16 cellular contexts compared by ENCODE assay signal in the genomic region with DNA sequence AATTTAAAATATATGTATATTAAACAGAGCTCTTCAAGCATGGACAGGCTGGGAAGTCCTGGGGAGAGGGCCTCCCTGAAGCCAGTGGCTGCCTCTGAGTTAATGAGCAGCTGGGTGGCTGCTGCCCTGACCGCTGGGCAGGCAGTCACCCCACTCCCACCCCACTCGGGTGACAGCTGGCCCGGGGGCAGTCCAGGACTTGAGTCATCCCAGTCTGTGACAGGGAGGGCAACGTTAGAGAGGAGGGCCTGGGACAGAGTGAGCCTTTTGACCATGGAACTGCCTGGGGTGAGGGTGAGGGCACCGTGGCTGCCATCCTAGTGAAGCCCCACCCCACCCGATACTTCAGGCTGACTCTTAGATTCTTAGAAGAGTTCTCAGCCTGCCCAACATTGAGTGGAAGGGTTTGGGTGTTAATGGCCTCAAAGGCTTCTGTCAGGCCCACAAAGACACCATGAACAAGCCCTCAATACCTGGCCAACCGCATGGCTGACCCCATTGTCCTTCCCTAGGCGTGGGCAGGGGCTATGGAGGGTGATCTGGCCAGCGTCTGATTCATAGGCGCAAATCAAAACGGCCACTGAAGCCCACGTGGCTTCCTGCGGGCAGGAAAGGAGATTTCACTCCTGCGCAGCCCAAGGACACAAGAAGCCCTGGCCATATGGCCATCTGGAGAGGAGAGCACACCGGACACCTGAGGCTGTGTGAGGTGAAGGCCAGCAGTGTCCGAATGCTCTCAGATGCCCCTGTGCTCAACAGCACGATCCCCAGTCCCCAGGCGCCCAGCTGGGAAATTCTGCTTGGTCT. TPM values are rescaled to one million over a fixed set of nuclear protein-coding genes. Genes with fewer than 3 reads are reported as not detected.
A peak's percentile ranks its signal among the peaks of the same experiment; 100 is the strongest.
DNase-seq lines count a peak whose midpoint lies in the region; ATAC-seq and TF ChIP-seq lines count a peak whose summit lies in the region.
"Had no signal": no experiment of that assay in that cellular context is flagged by ENCODE, and none has a peak within 500 bp of the region (broad histone marks: within the 10 kb centered on the region; RNA-seq: fewer than 3 reads in every experiment).

No MANE protein-coding gene starts in this region.

- peak overlapping the region; percentile 70 for H3K4me3 ChIP-seq in thymus (ENCODE audit: low read length)

- H3K36me3 ChIP-seq in thymus (ENCODE audit: control insufficient read depth, insufficient read depth): no peaks in the 10 kb centered on the region

- H3K27ac ChIP-seq in thymus (ENCODE audit: low read depth): peak overlapping the region; percentile 100

- peaks cover 49% of the 10 kb centered on the region for H3K4me1 ChIP-seq in thymus (ENCODE audit: control insufficient read depth, insufficient read depth, low read length)

- no peaks in the 10 kb centered on the region for H3K9me3 ChIP-seq in thymus (ENCODE audit: control insufficient read depth)

- ATAC-seq in natural killer cell treated with Interleukin-12 subunit alpha and Interleukin-12 subunit beta and Interleukin-15 and Interleukin-18, amount 100 ng/mL, for 72 hours: peak; percentile 8 to 22
- ATAC-seq in natural killer cell: no peak
- no peak for ATAC-seq in HG03460 (IDR thresholded peaks at IDR 0.05; ENCODE audit: unreplicated experiment)
- ATAC-seq: left ventricle myocardium superior had no signal

- no peaks in the 10 kb centered on the region for H3K27me3 ChIP-seq in thymus (ENCODE audit: control insufficient read depth, insufficient read depth)

- no peak for DNase-seq in natural killer cell treated with Interleukin-12 subunit alpha and Interleukin-12 subunit beta and Interleukin-15 and Interleukin-18, amount 100 ng/mL, for 72 hours (ENCODE audit: low spot score)
- DNase-seq in natural killer cell (no peak), medulla oblongata (ENCODE audit: extremely low spot score) (peak; percentile 81), amniotic stem cell (lab: John Stamatoyannopoulos, UW) (no peak)
- no peak for DNase-seq in activated naive CD8-positive, alpha-beta T cell treated with anti-CD3 and anti-CD28 coated beads for 36 hours
- DNase-seq in stimulated activated CD4-positive, alpha-beta T cell treated with anti-CD3 and anti-CD28 coated beads, Interleukin-1b, Interleukin-23, amount 100 ng/mL, for 48 hours: no peak
- DNase-seq: GF-D8, left ventricle myocardium superior, NCI-H1436 treated with DMSO at 0.1 percent for 48 hours, SIG-M5 had no signal

- peak overlapping the region; percentile 32 for H3K4me3 Mint-ChIP-seq in natural killer cell treated with Interleukin-12 subunit alpha and Interleukin-12 subunit beta and Interleukin-15 and Interleukin-18, amount 100 ng/mL, for 72 hours
- no peak overlapping the region for H3K4me3 Mint-ChIP-seq in natural killer cell
- H3K4me3 Mint-ChIP-seq in activated naive CD8-positive, alpha-beta T cell treated with anti-CD3 and anti-CD28 coated beads for 36 hours: peak overlapping the region; percentile 76
- H3K4me3 Mint-ChIP-seq: B cell had no signal

- no peak for TF ChIP-seq CTCF in natural killer cell (IDR thresholded peaks at IDR 0.05)

- intact Hi-C loops in natural killer cell (cut with micrococcal nuclease): no loop called here

- peaks cover 6 to 13% of the 10 kb centered on the region in 2 donors for H3K27me3 Mint-ChIP-seq in natural killer cell treated with Interleukin-12 subunit alpha and Interleukin-12 subunit beta and Interleukin-15 and Interleukin-18, amount 100 ng/mL, for 72 hours
- H3K27me3 Mint-ChIP-seq in natural killer cell (ENCODE audit: low read depth in 2 of 2): peaks cover 12 to 14% of the 10 kb centered on the region in 2 donors
- H3K27me3 Mint-ChIP-seq in activated naive CD8-positive, alpha-beta T cell treated with anti-CD3 and anti-CD28 coated beads for 36 hours: no peaks in the 10 kb centered on the region

- H3K9me3 Mint-ChIP-seq in natural killer cell treated with Interleukin-12 subunit alpha and Interleukin-12 subunit beta and Interleukin-15 and Interleukin-18, amount 100 ng/mL, for 72 hours: no peaks in the 10 kb centered on the region
- no peaks in the 10 kb centered on the region for H3K9me3 Mint-ChIP-seq in natural killer cell
- peaks cover 2% of the 10 kb centered on the region for H3K9me3 Mint-ChIP-seq in activated naive CD8-positive, alpha-beta T cell treated with anti-CD3 and anti-CD28 coated beads for 36 hours
- H3K9me3 Mint-ChIP-seq: IgD-negative memory B cell had no signal

- H3K27ac Mint-ChIP-seq in natural killer cell treated with Interleukin-12 subunit alpha and Interleukin-12 subunit beta and Interleukin-15 and Interleukin-18, amount 100 ng/mL, for 72 hours: peak overlapping the region in 1 of 2 donors; percentile 18
- H3K27ac Mint-ChIP-seq in natural killer cell: no peak overlapping the region
- peak overlapping the region; percentile 93 for H3K27ac Mint-ChIP-seq in activated naive CD8-positive, alpha-beta T cell treated with anti-CD3 and anti-CD28 coated beads for 36 hours
- H3K27ac Mint-ChIP-seq: B cell had no signal

- H3K36me3 Mint-ChIP-seq in natural killer cell treated with Interleukin-12 subunit alpha and Interleukin-12 subunit beta and Interleukin-15 and Interleukin-18, amount 100 ng/mL, for 72 hours: no peaks in the 10 kb centered on the region
- no peaks in the 10 kb centered on the region for H3K36me3 Mint-ChIP-seq in natural killer cell
- H3K36me3 Mint-ChIP-seq in activated naive CD8-positive, alpha-beta T cell treated with anti-CD3 and anti-CD28 coated beads for 36 hours: peaks cover 9% of the 10 kb centered on the region
- H3K36me3 Mint-ChIP-seq: IgD-negative memory B cell had no signal

- WGBS in thymus: 51% methylated on average over 18 of the region's 18 CpGs

- peaks cover 0 to 11% of the 10 kb centered on the region in 2 donors for H3K4me1 Mint-ChIP-seq in natural killer cell treated with Interleukin-12 subunit alpha and Interleukin-12 subunit beta and Interleukin-15 and Interleukin-18, amount 100 ng/mL, for 72 hours (ENCODE audit: low read depth in 2 of 2)
- H3K4me1 Mint-ChIP-seq in natural killer cell: peaks cover 5 to 6% of the 10 kb centered on the region in 2 donors
- H3K4me1 Mint-ChIP-seq in activated naive CD8-positive, alpha-beta T cell treated with anti-CD3 and anti-CD28 coated beads for 36 hours: peaks cover 54% of the 10 kb centered on the region

RNA-seq across cellular contexts. Expression of a gene that starts 47.5 kb away (rescaled TPM):
- 10 to 100 TPM; 61.5 to 76.0 TPM for total RNA-seq in natural killer cell treated with Interleukin-12 subunit alpha and Interleukin-12 subunit beta and Interleukin-15 and Interleukin-18, amount 100 ng/mL, for 72 hours
- 10 to 100 TPM; 26.4 to 40.0 (median 29.8) TPM for total RNA-seq in natural killer cell
- 10 to 100 TPM; 83.8 to 84.8 TPM for total RNA-seq in activated naive CD8-positive, alpha-beta T cell treated with anti-CD3 and anti-CD28 coated beads for 36 hours
- polyA plus RNA-seq in thymus: 161 TPM

RNA-seq across cellular contexts. Expression of a gene that starts 48.6 kb away (rescaled TPM):
- total RNA-seq in natural killer cell treated with Interleukin-12 subunit alpha and Interleukin-12 subunit beta and Interleukin-15 and Interleukin-18, amount 100 ng/mL, for 72 hours: 1 to 10 TPM; 1.2 to 2.2 TPM
- total RNA-seq in natural killer cell: 1 to 10 TPM in 2 of 3 donors, under 1 TPM in 1; 0.54 to 3.3 (median 1.8) TPM
- 10 to 100 TPM; 50.8 to 52.9 TPM for total RNA-seq in activated naive CD8-positive, alpha-beta T cell treated with anti-CD3 and anti-CD28 coated beads for 36 hours
- polyA plus RNA-seq in thymus: 143 TPM
- total RNA-seq: glomerular endothelial cell, osteoblast had no signal

Comparison
In these comparisons a context has a peak if more than half of its experiments do, and no peak if none do; other contexts are left out.
1. ATAC-seq: peak in natural killer cell treated with Interleukin-12 subunit alpha and Interleukin-12 subunit beta and Interleukin-15 and Interleukin-18, amount 100 ng/mL, for 72 hours (2 of 2); none in natural killer cell (0 of 3) and HG03460 (single experiment).
2. RNA of a gene that starts 48.6 kb away (total RNA-seq): 50.8 to 52.9 TPM in activated naive CD8-positive, alpha-beta T cell treated with anti-CD3 and anti-CD28 coated beads for 36 hours; 1.2 to 2.2 TPM in natural killer cell treated with Interleukin-12 subunit alpha and Interleukin-12 subunit beta and Interleukin-15 and Interleukin-18, amount 100 ng/mL, for 72 hours and 0.54 to 3.3 TPM in natural killer cell; every median in the first group is over 10 times any median in the second.